Comparison of ENCODE assay signal across 9 cellular contexts in genomic region chr15:45630958-45631691, GRCh38. TPM values are rescaled to one million over a fixed set of nuclear protein-coding genes. Genes with fewer than 3 reads are reported as not detected.
DNase-seq lines count a peak whose midpoint lies in the region; TF ChIP-seq lines count a peak whose summit lies in the region.
"Had no signal": no experiment of that assay in that cellular context is flagged by ENCODE, and none has a peak within 500 bp of the region (broad histone marks: within the 10 kb centered on the region; RNA-seq: fewer than 3 reads in every experiment).

No MANE protein-coding gene starts in this region.

- no peak overlapping the region for H3T11ph ChIP-seq in H9 (ENCODE audit: low read length)

- TF ChIP-seq CTCF in MCF 10A (IDR thresholded peaks at IDR 0.05; ENCODE audit: unreplicated experiment) (no peak), H9 (conservative IDR thresholded peaks at IDR 0.05) (no peak), OCI-LY7 (conservative IDR thresholded peaks at IDR 0.05; ENCODE audit: low read length) (no peak), progenitor cell of endocrine pancreas (IDR thresholded peaks at IDR 0.05; ENCODE audit: unreplicated experiment) (no peak)

- no peak overlapping the region for H2BK20ac ChIP-seq in H9 (ENCODE audit: low read depth, low read length, poor library complexity, severe bottlenecking)

- peak overlapping the region; percentile 81 for H3K4me3 ChIP-seq in ACC112 (ENCODE audit: low read depth, low read length)
- H3K4me3 ChIP-seq in mesenchymal stem cell (ENCODE audit: insufficient read depth in 1 of 2, low read depth in 1 of 2, low read length in 2 of 2) = peak overlapping the region in 1 of 2 experiments; percentile 73
- no peak overlapping the region for H3K4me3 ChIP-seq in OCI-LY7 (ENCODE audit: low read depth, low read length, poor library complexity, severe bottlenecking)

- H3K27ac ChIP-seq in ACC112 (ENCODE audit: low read depth, low read length) (peak overlapping the region; percentile 86), mesenchymal stem cell (ENCODE audit: low read length, poor library complexity, severe bottlenecking) (peak overlapping the region; percentile 90), H9 (ENCODE audit: insufficient read length, low read depth, low read length) (no peak overlapping the region), OCI-LY7 (ENCODE audit: low read depth, low read length, poor library complexity, severe bottlenecking) (no peak overlapping the region)

- H3K23ac ChIP-seq in mesenchymal stem cell (ENCODE audit: low read length in 2 of 2) (no peak overlapping the region), H9 (ENCODE audit: insufficient read length, low read depth, low read length) (no peak overlapping the region)

- H2BK12ac ChIP-seq in mesenchymal stem cell (ENCODE audit: low read length in 2 of 2) = no peak overlapping the region
- H2BK12ac ChIP-seq in H9 (ENCODE audit: insufficient read length, low read depth, low read length) = no peak overlapping the region

- H4K20me1 ChIP-seq in H9 (ENCODE audit: control insufficient read depth, insufficient read depth, insufficient read length) (no peaks in the 10 kb centered on the region), OCI-LY7 (ENCODE audit: insufficient read depth, low read length) (no peaks in the 10 kb centered on the region)

- H2BK120ac ChIP-seq in mesenchymal stem cell (ENCODE audit: low read depth, low read length) (no peak overlapping the region), H9 (ENCODE audit: low read depth, low read length, poor library complexity, severe bottlenecking) (no peak overlapping the region)

- no peaks in the 10 kb centered on the region for H3K36me3 ChIP-seq in ACC112 (ENCODE audit: insufficient read depth, low read length)
- no peaks in the 10 kb centered on the region for H3K36me3 ChIP-seq in mesenchymal stem cell (ENCODE audit: control insufficient read depth in 1 of 2, insufficient read depth in 2 of 2, low read depth in 1 of 2, low read length in 2 of 2)
- H3K36me3 ChIP-seq in OCI-LY7 (ENCODE audit: insufficient read depth, low read length) = no peaks in the 10 kb centered on the region

- peak overlapping the region; percentile 79 for H4K8ac ChIP-seq in mesenchymal stem cell (ENCODE audit: low read length)
- H4K8ac ChIP-seq in H9 (replicated peaks; ENCODE audit: insufficient read length, low read depth, low read length) = no peak overlapping the region

- no peaks in the 10 kb centered on the region for H3K9me2 ChIP-seq in OCI-LY7 (ENCODE audit: insufficient read depth, low read length)

- H2AK5ac ChIP-seq in mesenchymal stem cell (ENCODE audit: low read length, severe bottlenecking) (peak overlapping the region; percentile 19), H9 (ENCODE audit: insufficient read length, low read length) (no peak overlapping the region)

- no peak overlapping the region for H3K56ac ChIP-seq in H9 (ENCODE audit: insufficient read length, low read depth, low read length)

- BruUV-seq in MCF 10A (replicated peaks; lab: Mats Ljungman, UMichigan) (no TSS peak), OCI-LY7 (replicated peaks; lab: Mats Ljungman, UMichigan) (no TSS peak)

- H3K9ac ChIP-seq in mesenchymal stem cell (ENCODE audit: low read length) (peak overlapping the region; percentile 81), H9 (ENCODE audit: extremely low read depth, insufficient read length, low read length) (no peak overlapping the region)

- no peak overlapping the region for H3K14ac ChIP-seq in mesenchymal stem cell (ENCODE audit: low read length in 2 of 2)
- H3K14ac ChIP-seq in H9 (ENCODE audit: insufficient read depth, low read length) = no peak overlapping the region

- no peaks in the 10 kb centered on the region for H3K36me3 Mint-ChIP-seq in MCF 10A (ENCODE audit: insufficient read depth, unreplicated experiment)
- peaks cover 0 to 5% (median 4%) of the 10 kb centered on the region in 3 experiments; a peak in 5 of 7 replicates for H3K36me3 Mint-ChIP-seq in H9 (ENCODE audit: insufficient read depth in 1 of 3, low read depth in 3 of 3)
- peaks cover 3% of the 10 kb centered on the region for H3K36me3 Mint-ChIP-seq in progenitor cell of endocrine pancreas (ENCODE audit: insufficient read depth)
- H3K36me3 Mint-ChIP-seq in activated CD4-positive, alpha-beta T cell treated with anti-CD3 and anti-CD28 coated beads, Interleukin-2, amount 10 ng/mL, durations not matched to agents 24 days and 14 days (ENCODE audit: low read depth) = peaks cover 7% of the 10 kb centered on the region

- H3K9me3 Mint-ChIP-seq in MCF 10A (ENCODE audit: unreplicated experiment) = peaks cover 14% of the 10 kb centered on the region
- peaks cover 17 to 19% of the 10 kb centered on the region in 2 experiments for H3K9me3 Mint-ChIP-seq in H9
- peaks cover 14% of the 10 kb centered on the region for H3K9me3 Mint-ChIP-seq in progenitor cell of endocrine pancreas (ENCODE audit: low read depth)
- peaks cover 11% of the 10 kb centered on the region for H3K9me3 Mint-ChIP-seq in activated CD4-positive, alpha-beta T cell treated with anti-CD3 and anti-CD28 coated beads, Interleukin-2, amount 10 ng/mL, durations not matched to agents 24 days and 14 days

- H4K91ac ChIP-seq in mesenchymal stem cell (ENCODE audit: low read length) (no peak overlapping the region), H9 (ENCODE audit: insufficient read length, low read depth, low read length) (no peak overlapping the region)

- H2BK5ac ChIP-seq in mesenchymal stem cell (ENCODE audit: low read depth, low read length, poor library complexity, severe bottlenecking) = no peak overlapping the region
- no peak overlapping the region for H2BK5ac ChIP-seq in H9 (ENCODE audit: insufficient read length, low read length)

- H3K27me3 ChIP-seq in ACC112 (ENCODE audit: insufficient read depth, low read length) = no peaks in the 10 kb centered on the region
- H3K27me3 ChIP-seq in mesenchymal stem cell (ENCODE audit: control insufficient read depth in 1 of 2, insufficient read depth in 1 of 2, low read length in 2 of 2) = no peaks in the 10 kb centered on the region
- peaks cover 8% of the 10 kb centered on the region; the same call in 1 of the 2 replicates for H3K27me3 ChIP-seq in H9 (ENCODE audit: insufficient read depth, low read length)

- H3K4me1 ChIP-seq in ACC112 (ENCODE audit: control insufficient read depth, insufficient read depth, low read length, unreplicated experiment) (peaks cover 14% of the 10 kb centered on the region), mesenchymal stem cell (ENCODE audit: control insufficient read depth, insufficient read depth, low read depth, low read length) (peaks cover 11% of the 10 kb centered on the region), H9 (ENCODE audit: insufficient read depth, low read length) (no peaks in the 10 kb centered on the region), OCI-LY7 (ENCODE audit: insufficient read depth, low read length, poor library complexity, severe bottlenecking) (peaks cover 7% of the 10 kb centered on the region)

- H3K79me2 ChIP-seq in ACC112 (ENCODE audit: control insufficient read depth, insufficient read depth, low read length, unreplicated experiment) = peaks cover 9% of the 10 kb centered on the region
- H3K79me2 ChIP-seq in H9 (ENCODE audit: insufficient read depth, low read length) = no peaks in the 10 kb centered on the region
- no peaks in the 10 kb centered on the region for H3K79me2 ChIP-seq in OCI-LY7 (ENCODE audit: insufficient read depth, low read depth, low read length)

- POLR2A ChIA-PET in MCF 10A (lab: Yijun Ruan, JAX) (interaction anchor here (0.6 to 1.5 kb wide), 7 partner anchors 8 to 921 kb away, joined by 3 to 14 read pairs (median 5); partner anchors contain the start of gene BLOC1S6), OCI-LY7 (lab: Charles Lee) (no interaction called here)

- peak; percentile 80 for DNase-seq in HPDE6-E6E7 (ENCODE audit: extremely low spot score)
- DNase-seq in MCF 10A (ENCODE audit: unreplicated experiment) = peak; percentile 59
- DNase-seq in mesenchymal stem cell = peak; percentile 68
- no peak for DNase-seq in H9
- no peak for DNase-seq in OCI-LY7 (ENCODE audit: low spot score)
- no peak for DNase-seq in progenitor cell of endocrine pancreas (ENCODE audit: low spot score, unreplicated experiment)
- no peak for DNase-seq in activated CD4-positive, alpha-beta T cell treated with anti-CD3 and anti-CD28 coated beads, Interleukin-2, amount 10 ng/mL, durations not matched to agents 24 days and 14 days
- DNase-seq: activated gamma-delta T cell had no signal

- H3K4me2 ChIP-seq in mesenchymal stem cell (ENCODE audit: low read length, poor library complexity, severe bottlenecking) (peak overlapping the region; percentile 59), H9 (ENCODE audit: insufficient read depth, insufficient read length, low read length) (no peak overlapping the region), OCI-LY7 (ENCODE audit: low read length) (no peak overlapping the region)

- intact Hi-C loops in MCF 10A (cut with micrococcal nuclease) (no loop called here), OCI-LY7 (cut with micrococcal nuclease; ENCODE audit: unreplicated experiment) (no loop called here)
- intact Hi-C loops in activated CD4-positive, alpha-beta T cell treated with anti-CD3 and anti-CD28 coated beads, Interleukin-2, amount 10 ng/mL, durations not matched to agents 24 days and 14 days (cut with micrococcal nuclease) = no loop called here

- CTCF ChIA-PET in MCF 10A (lab: Yijun Ruan, JAX) (interaction anchor here (0.6 to 1.6 kb wide), 5 partner anchors 14 to 296 kb away, joined by 3 to 8 read pairs (median 4); no protein-coding TSS in a partner anchor), OCI-LY7 (lab: Charles Lee; ENCODE audit: unreplicated experiment) (interaction anchor here (0.9 kb wide), 1 partner anchor 74 kb away, joined by 3 read pairs; no protein-coding TSS in a partner anchor)

- H3K4ac ChIP-seq in mesenchymal stem cell (ENCODE audit: low read depth in 1 of 2, low read length in 2 of 2) (no peak overlapping the region), H9 (ENCODE audit: low read depth, low read length) (no peak overlapping the region)

- 77% methylated on average over 6 of the region's 6 CpGs for WGBS in mesenchymal stem cell
- WGBS in H9 (ENCODE audit: extremely low coverage, insufficient read length, low lambda C conversion rate) = no CpG with 5 or more reads among the region's 6 CpGs

- H3K79me1 ChIP-seq in mesenchymal stem cell (replicated peaks; ENCODE audit: low read length, poor library complexity, severe bottlenecking) (peaks cover 3% of the 10 kb centered on the region), H9 (ENCODE audit: insufficient read depth, low read depth, low read length, poor library complexity, severe bottlenecking) (no peaks in the 10 kb centered on the region)

- H3K27ac Mint-ChIP-seq in MCF 10A (ENCODE audit: low read depth, unreplicated experiment) (peak overlapping the region; percentile 55), H9 (no peak overlapping the region), progenitor cell of endocrine pancreas (no peak overlapping the region)
- no peak overlapping the region for H3K27ac Mint-ChIP-seq in activated CD4-positive, alpha-beta T cell treated with anti-CD3 and anti-CD28 coated beads, Interleukin-2, amount 10 ng/mL, durations not matched to agents 24 days and 14 days

- H3K18ac ChIP-seq in mesenchymal stem cell (ENCODE audit: low read depth in 1 of 2, low read length in 2 of 2) = no peak overlapping the region
- no peak overlapping the region for H3K18ac ChIP-seq in H9 (ENCODE audit: insufficient read length, low read depth, low read length)

- H3K27me3 Mint-ChIP-seq in MCF 10A (ENCODE audit: insufficient read depth, unreplicated experiment) = no peaks in the 10 kb centered on the region
- H3K27me3 Mint-ChIP-seq in H9 (ENCODE audit: low read depth) = peaks cover 68% of the 10 kb centered on the region
- H3K27me3 Mint-ChIP-seq in progenitor cell of endocrine pancreas = peaks cover 26% of the 10 kb centered on the region
- peaks cover 12% of the 10 kb centered on the region for H3K27me3 Mint-ChIP-seq in activated CD4-positive, alpha-beta T cell treated with anti-CD3 and anti-CD28 coated beads, Interleukin-2, amount 10 ng/mL, durations not matched to agents 24 days and 14 days

- no peak overlapping the region for H2BK15ac ChIP-seq in mesenchymal stem cell (ENCODE audit: low read depth, poor library complexity, severe bottlenecking)
- H2BK15ac ChIP-seq in H9 (ENCODE audit: low read depth, low read length) = no peak overlapping the region

- H2AFZ ChIP-seq in ACC112 (ENCODE audit: low read length, unreplicated experiment) = peak overlapping the region; percentile 92
- peak overlapping the region; percentile 54 for H2AFZ ChIP-seq in mesenchymal stem cell (ENCODE audit: low read depth, low read length)
- H2AFZ ChIP-seq in H9 (ENCODE audit: low read length) = no peak overlapping the region
- H2AFZ ChIP-seq in OCI-LY7 (ENCODE audit: low read length) = no peak overlapping the region; the same call in 1 of the 2 replicates

- peaks cover 11% of the 10 kb centered on the region for H3K23me2 ChIP-seq in H9 (ENCODE audit: insufficient read length, low read depth, low read length, poor library complexity, severe bottlenecking)

- H3K9me3 ChIP-seq in mesenchymal stem cell (ENCODE audit: control insufficient read depth, low read length) = peaks cover 20% of the 10 kb centered on the region
- H3K9me3 ChIP-seq in H9 (ENCODE audit: control insufficient read depth, low read depth, low read length) = peaks cover 6% of the 10 kb centered on the region
- no peaks in the 10 kb centered on the region for H3K9me3 ChIP-seq in OCI-LY7 (ENCODE audit: low read length)

- H4K5ac ChIP-seq in H9 (ENCODE audit: insufficient read length, low read depth, low read length) = no peak overlapping the region

- H3K4me3 Mint-ChIP-seq in MCF 10A (ENCODE audit: unreplicated experiment) (peak overlapping the region; percentile 52), H9 (no peak overlapping the region; a peak in 1 of 5 replicates), progenitor cell of endocrine pancreas (ENCODE audit: low read depth) (no peak overlapping the region)
- H3K4me3 Mint-ChIP-seq in activated CD4-positive, alpha-beta T cell treated with anti-CD3 and anti-CD28 coated beads, Interleukin-2, amount 10 ng/mL, durations not matched to agents 24 days and 14 days = no peak overlapping the region

- H3K4me1 Mint-ChIP-seq in MCF 10A (ENCODE audit: insufficient read depth, unreplicated experiment) (peaks cover 11% of the 10 kb centered on the region), H9 (peaks cover 5% of the 10 kb centered on the region in 2 experiments), progenitor cell of endocrine pancreas (ENCODE audit: low read depth) (peaks cover 4% of the 10 kb centered on the region)
- H3K4me1 Mint-ChIP-seq in activated CD4-positive, alpha-beta T cell treated with anti-CD3 and anti-CD28 coated beads, Interleukin-2, amount 10 ng/mL, durations not matched to agents 24 days and 14 days = peaks cover 13% of the 10 kb centered on the region

RNA-seq across cellular contexts. Expression of gene SQOR, which starts 3.7 kb away (rescaled TPM):
- 49.8 and 75.0 TPM in 2 replicates for total RNA-seq in MCF 10A (2022)
- polyA plus RNA-seq in mesenchymal stem cell (2013, experiment 1 of 2) = 90.1 TPM
- 94.1 TPM for polyA plus RNA-seq in mesenchymal stem cell (2013, experiment 2 of 2)
- total RNA-seq in H9 (2021) = 0.17 TPM in 1 of 2 replicates, not detected in the other
- total RNA-seq in OCI-LY7 (2014; rRNA removed; shearing (Covaris generic)) = 0.23 and 1.8 TPM in 2 replicates
- 0.42 and 0.89 TPM in 2 replicates for total RNA-seq in OCI-LY7 (2022)
- total RNA-seq in progenitor cell of endocrine pancreas = 35.6 and 39.3 TPM in 2 replicates
- total RNA-seq in activated CD4-positive, alpha-beta T cell treated with anti-CD3 and anti-CD28 coated beads, Interleukin-2, amount 10 ng/mL, durations not matched to agents 24 days and 14 days = 103 and 108 TPM in 2 replicates

RNA-seq across cellular contexts. Expression of gene BLOC1S6, which starts 43.9 kb away (rescaled TPM):
- total RNA-seq in MCF 10A (2022) = 54.6 and 68.5 TPM in 2 replicates
- polyA plus RNA-seq in mesenchymal stem cell (2013, experiment 1 of 2) = 41.8 TPM
- polyA plus RNA-seq in mesenchymal stem cell (2013, experiment 2 of 2) = 43.1 TPM
- 36.9 and 39.7 TPM in 2 replicates for total RNA-seq in H9 (2021)
- total RNA-seq in OCI-LY7 (2014; rRNA removed; shearing (Covaris generic)) = 50.2 and 74.7 TPM in 2 replicates
- total RNA-seq in OCI-LY7 (2022) = 79.0 and 85.1 TPM in 2 replicates
- total RNA-seq in progenitor cell of endocrine pancreas = 45.8 and 50.8 TPM in 2 replicates
- 42.8 and 44.8 TPM in 2 replicates for total RNA-seq in activated CD4-positive, alpha-beta T cell treated with anti-CD3 and anti-CD28 coated beads, Interleukin-2, amount 10 ng/mL, durations not matched to agents 24 days and 14 days

Comparison
In these comparisons a context has a peak if more than half of its experiments do, and no peak if none do; other contexts are left out.
1. H2AFZ ChIP-seq: peak in ACC112 (single experiment) and mesenchymal stem cell (single experiment); none in H9 (single experiment) and OCI-LY7 (single experiment).
2. H3K27ac ChIP-seq: peak in ACC112 (single experiment) and mesenchymal stem cell (single experiment); none in H9 (single experiment) and OCI-LY7 (single experiment).
3. DNase-seq: peak in HPDE6-E6E7 (single experiment), MCF 10A (single experiment) and mesenchymal stem cell (single experiment); none in H9 (single experiment), OCI-LY7 (single experiment), progenitor cell of endocrine pancreas (single experiment) and activated CD4-positive, alpha-beta T cell treated with anti-CD3 and anti-CD28 coated beads, Interleukin-2, amount 10 ng/mL, durations not matched to agents 24 days and 14 days (single experiment).
4. RNA of gene SQOR, which starts 3.7 kb away (total RNA-seq): 103 to 108 TPM in activated CD4-positive, alpha-beta T cell treated with anti-CD3 and anti-CD28 coated beads, Interleukin-2, amount 10 ng/mL, durations not matched to agents 24 days and 14 days, 49.8 to 75.0 TPM in MCF 10A and 35.6 to 39.3 TPM in progenitor cell of endocrine pancreas; 0.23 to 1.8 TPM in OCI-LY7 and 0.17 TPM in H9; every median in the first group is over 10 times any median in the second.